Comparison of ENCODE assay signal across 9 cellular contexts in the genomic region with DNA sequence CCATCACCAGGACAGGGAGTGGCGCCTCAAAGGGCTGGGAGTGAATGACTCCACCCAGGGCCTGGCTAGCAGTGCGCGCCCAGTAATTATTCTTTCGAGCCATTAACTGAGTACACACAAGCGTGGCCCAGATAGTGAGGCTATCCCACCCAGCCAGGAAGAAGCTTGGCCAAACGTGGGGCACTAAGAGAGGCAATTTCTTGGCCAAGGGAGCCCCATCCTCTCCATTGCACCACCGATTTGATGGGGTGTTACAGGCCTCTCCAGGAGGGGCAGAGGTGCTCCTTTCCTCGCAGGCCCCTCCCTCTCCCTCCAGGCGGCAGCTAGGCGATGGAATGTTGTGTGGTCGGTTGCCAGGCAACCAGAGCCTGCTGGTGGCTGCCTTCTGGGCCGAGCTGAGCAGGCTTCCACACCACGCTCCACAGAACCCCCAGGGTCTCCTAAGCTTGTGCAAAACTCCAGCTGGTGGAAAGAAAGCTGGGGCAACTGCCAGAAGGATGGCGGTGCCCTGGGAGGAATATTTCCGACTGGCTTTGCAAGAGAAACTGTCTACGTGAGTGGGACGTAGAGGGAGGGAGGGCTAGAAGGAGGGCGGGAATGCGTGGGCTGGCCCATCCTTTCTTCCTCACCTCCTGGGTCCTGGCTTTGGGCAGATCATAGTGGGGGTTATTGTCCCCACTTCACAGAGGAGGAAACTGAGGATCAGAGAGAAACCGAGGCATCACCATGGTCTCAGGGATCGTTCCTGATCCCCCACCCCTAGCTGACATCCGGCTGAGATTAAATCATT. TPM values are rescaled to one million over a fixed set of nuclear protein-coding genes. Genes with fewer than 3 reads are reported as not detected.
DNase-seq lines count a peak whose midpoint lies in the region; ATAC-seq and TF ChIP-seq lines count a peak whose summit lies in the region.
"Had no signal": no experiment of that assay in that cellular context is flagged by ENCODE, and none has a peak within 500 bp of the region (broad histone marks: within the 10 kb centered on the region; RNA-seq: fewer than 3 reads in every experiment).

A gene (plus strand): TSS at position 364 of the 790 bp plus-strand sequence. CDS start 134 bp downstream, at position 498.

- no peaks in the 10 kb centered on the region for H3K79me1 ChIP-seq in trophoblast cell (ENCODE audit: low read length)

- peaks cover 8 to 14% of the 10 kb centered on the region in 2 experiments for H3K4me1 ChIP-seq in trophoblast cell (ENCODE audit: control insufficient read depth in 1 of 2, insufficient read depth in 2 of 2, low read length in 2 of 2)

- H3K4me2 ChIP-seq in trophoblast cell (ENCODE audit: low read length), result peak within 1 kb of the TSS; percentile 42

- no peak within 1 kb of the TSS for H3K14ac ChIP-seq in trophoblast cell (ENCODE audit: low read length)

- H2BK5ac ChIP-seq in trophoblast cell (ENCODE audit: low read depth, low read length, poor library complexity), result no peak within 1 kb of the TSS

- no peak within 1 kb of the TSS for H4K91ac ChIP-seq in trophoblast cell (ENCODE audit: low read depth, low read length)

- H3K4me3 ChIP-seq in WI38 (ENCODE audit: low read depth, low read length) (peak within 1 kb of the TSS; percentile 29), trophoblast cell (ENCODE audit: low read depth, low read length) (no peak within 1 kb of the TSS)

- H2AFZ ChIP-seq in trophoblast cell (ENCODE audit: insufficient read depth, low read length, poor library complexity), result no peak within 1 kb of the TSS

- H3K27me3 Mint-ChIP-seq in activated T-cell treated with anti-CD3 and anti-CD28 coated beads, Interleukin-2, amount 50 U/mL, for 72 hours (ENCODE audit: low read depth), result peaks cover 17% of the 10 kb centered on the region

- peak; percentile 63 for DNase-seq in DMS79 (lab: John Stamatoyannopoulos, UW)
- DNase-seq in NCI-H1105 (lab: John Stamatoyannopoulos, UW), result peak; percentile 83
- peak; percentile 62 to 89 (median 78) for DNase-seq in head of caudate nucleus
- DNase-seq in trophoblast cell, result peak; percentile 90 to 95
- DNase-seq in activated T-cell treated with anti-CD3 and anti-CD28 coated beads, Interleukin-2, amount 50 U/mL, for 72 hours, result no peak
- no peak for DNase-seq in activated CD4-positive, alpha-beta T cell treated with anti-CD3 and anti-CD28 coated beads for 1 hour

- no peak within 1 kb of the TSS for H2BK12ac ChIP-seq in trophoblast cell (ENCODE audit: low read length)

- no peak within 1 kb of the TSS for H3K27ac Mint-ChIP-seq in activated T-cell treated with anti-CD3 and anti-CD28 coated beads, Interleukin-2, amount 50 U/mL, for 72 hours

- no peak within 1 kb of the TSS for H3K18ac ChIP-seq in trophoblast cell (ENCODE audit: low read length)

- peaks cover 19% of the 10 kb centered on the region for H3K27me3 ChIP-seq in trophoblast cell (ENCODE audit: insufficient read depth, low read length)

- no peak within 1 kb of the TSS for H2AK5ac ChIP-seq in trophoblast cell (ENCODE audit: low read length)

- no CpG with 5 or more reads among the region's 22 CpGs for WGBS in trophoblast cell (ENCODE audit: extremely low coverage, insufficient coverage, insufficient read length)

- no peak within 1 kb of the TSS for H3K4ac ChIP-seq in trophoblast cell (ENCODE audit: low read depth, low read length)

- peaks cover 0 to 2% of the 10 kb centered on the region in 2 donors for H3K36me3 Mint-ChIP-seq in activated T-cell treated with anti-CD3 and anti-CD28 coated beads, Interleukin-2, amount 50 U/mL, for 72 hours (ENCODE audit: insufficient read depth in 2 of 2)

- H3K9ac ChIP-seq in trophoblast cell (ENCODE audit: low read length), result no peak within 1 kb of the TSS

- H3K4me1 Mint-ChIP-seq in activated T-cell treated with anti-CD3 and anti-CD28 coated beads, Interleukin-2, amount 50 U/mL, for 72 hours (ENCODE audit: low read depth), result peaks cover 20% of the 10 kb centered on the region

- ATAC-seq in activated T-cell treated with anti-CD3 and anti-CD28 coated beads, Interleukin-2, amount 50 U/mL, for 72 hours (replicated peaks in 1 of 2), result no peak
- ATAC-seq in GM18502 (IDR thresholded peaks at IDR 0.05; ENCODE audit: poor library complexity, unreplicated experiment), result no peak

- no peak within 1 kb of the TSS for H3K4me3 Mint-ChIP-seq in activated T-cell treated with anti-CD3 and anti-CD28 coated beads, Interleukin-2, amount 50 U/mL, for 72 hours

- no peak within 1 kb of the TSS for H4K8ac ChIP-seq in trophoblast cell (ENCODE audit: low read depth, low read length)

- H3K79me2 ChIP-seq in trophoblast cell (ENCODE audit: control insufficient read depth, insufficient read depth, low read length, poor library complexity), result no peaks in the 10 kb centered on the region

- no peak within 1 kb of the TSS for H4K12ac ChIP-seq in trophoblast cell (ENCODE audit: low read depth, low read length)

- no peaks in the 10 kb centered on the region for H3K36me3 ChIP-seq in trophoblast cell (ENCODE audit: control insufficient read depth in 1 of 2, insufficient read depth in 2 of 2, low read length in 2 of 2)

- no peak within 1 kb of the TSS for H3K27ac ChIP-seq in trophoblast cell (ENCODE audit: low read depth, low read length)
- H3K27ac ChIP-seq: HL-60 had no signal

- intact Hi-C loops in head of caudate nucleus (cut with DNase I), result no loop called here

- no peak within 1 kb of the TSS for H3K23ac ChIP-seq in trophoblast cell (ENCODE audit: low read length)

- TF ChIP-seq CTCF in WI38 (IDR thresholded peaks at IDR 0.05; ENCODE audit: low read depth, low read length), result no peak

- H3K9me3 ChIP-seq in trophoblast cell (ENCODE audit: insufficient read depth, low read depth, low read length), result no peaks in the 10 kb centered on the region

- no peak within 1 kb of the TSS for H2BK120ac ChIP-seq in trophoblast cell (ENCODE audit: insufficient read depth, low read length, poor library complexity)

- H3K9me3 Mint-ChIP-seq in activated T-cell treated with anti-CD3 and anti-CD28 coated beads, Interleukin-2, amount 50 U/mL, for 72 hours, result no peaks in the 10 kb centered on the region

RNA-seq across cellular contexts. Expression of the gene that starts here (rescaled TPM):
- polyA plus RNA-seq in trophoblast cell (2013), result not detected in 2 replicates
- 1 to 10 TPM; 2.0 to 2.1 TPM for total RNA-seq in activated T-cell treated with anti-CD3 and anti-CD28 coated beads, Interleukin-2, amount 50 U/mL, for 72 hours

Comparison
In these comparisons a context has a peak if more than half of its experiments do, and no peak if none do; other contexts are left out.
1. DNase-seq: peak in DMS79 (single experiment), NCI-H1105 (single experiment), head of caudate nucleus (42 of 42) and trophoblast cell (2 of 2); none in activated T-cell treated with anti-CD3 and anti-CD28 coated beads, Interleukin-2, amount 50 U/mL, for 72 hours (0 of 2) and activated CD4-positive, alpha-beta T cell treated with anti-CD3 and anti-CD28 coated beads for 1 hour (single experiment).